20 cellular contexts compared by ENCODE assay signal in genomic region chr5:16411235-16411634, GRCh38. TPM values are rescaled to one million over a fixed set of nuclear protein-coding genes. Genes with fewer than 3 reads are reported as not detected.
A peak's percentile ranks its signal among the peaks of the same experiment; 100 is the strongest.
DNase-seq lines count a peak whose midpoint lies in the region; ATAC-seq, FAIRE-seq and TF ChIP-seq lines count a peak whose summit lies in the region.
"Had no signal": no experiment of that assay in that cellular context is flagged by ENCODE, and none has a peak within 500 bp of the region (broad histone marks: within the 10 kb centered on the region; RNA-seq: fewer than 3 reads in every experiment).

No MANE protein-coding gene starts in this region.

- TF ChIP-seq CTCF in colonic mucosa (IDR thresholded peaks at IDR 0.05) (no peak), keratinocyte (optimal IDR thresholded peaks at IDR 0.05 in 1 of 3, IDR thresholded peaks at IDR 0.05 in 1 of 3, conservative IDR thresholded peaks at IDR 0.05 in 1 of 3; ENCODE audit: extremely low read depth in 1 of 3, insufficient read depth in 2 of 3, low read length in 3 of 3) (no peak), GM13976 (IDR thresholded peaks at IDR 0.05; ENCODE audit: borderline replicate concordance, control extremely low read depth, extremely low read depth, insufficient read depth, missing control alignments) (no peak)

- H3K9me1 ChIP-seq in keratinocyte (ENCODE audit: control insufficient read depth, extremely low read depth, insufficient read depth, low read length) = no peaks in the 10 kb centered on the region

- no peak for FAIRE-seq in keratinocyte (lab: Jason Lieb, UNC)
- FAIRE-seq: A204.1 had no signal

- no peaks in the 10 kb centered on the region for H3K36me3 ChIP-seq in GM23248 (ENCODE audit: low read depth)
- no peaks in the 10 kb centered on the region for H3K36me3 ChIP-seq in colonic mucosa
- no peaks in the 10 kb centered on the region for H3K36me3 ChIP-seq in keratinocyte (ENCODE audit: control insufficient read depth in 2 of 2, extremely low read depth in 1 of 2, insufficient read depth in 2 of 2, low read length in 2 of 2)

- H3K27ac ChIP-seq in GM23248 = no peak overlapping the region
- H3K27ac ChIP-seq in colonic mucosa = peak overlapping the region; percentile 60
- no peak overlapping the region for H3K27ac ChIP-seq in keratinocyte (ENCODE audit: control insufficient read depth, insufficient read depth, low read length)
- H3K27ac ChIP-seq: PC-9 had no signal

- H3K4me3 ChIP-seq in GM23248 (no peak overlapping the region), colonic mucosa (no peak overlapping the region), keratinocyte (ENCODE audit: control insufficient read depth in 2 of 3, extremely low read depth in 1 of 3, insufficient read depth in 2 of 3, low read depth in 1 of 3, low read length in 3 of 3) (no peak overlapping the region)
- H3K4me3 ChIP-seq: PC-9 had no signal

- H3F3A ChIP-seq in GM23248 (ENCODE audit: insufficient read depth) = peaks cover 19% of the 10 kb centered on the region

- ATAC-seq in esophagus mucosa (no peak), GM18511 (IDR thresholded peaks at IDR 0.05; ENCODE audit: unreplicated experiment) (no peak)

- dilution Hi-C loops in keratinocyte (cut with MboI; ENCODE audit: extremely low pct_ligation_motif_present, low sequenced_read_pairs) = no loop called here

- H4K20me1 ChIP-seq in GM23248 (ENCODE audit: insufficient read depth) (no peaks in the 10 kb centered on the region), keratinocyte (ENCODE audit: control insufficient read depth, extremely low read depth, insufficient read depth, low read length) (no peaks in the 10 kb centered on the region)

- no peaks in the 10 kb centered on the region; the same call in 1 of the 2 replicates for H3K9me2 ChIP-seq in GM23248 (ENCODE audit: insufficient read depth)

- no peak overlapping the region for H2AFZ ChIP-seq in GM23248
- peak overlapping the region; percentile 14 for H2AFZ ChIP-seq in keratinocyte (ENCODE audit: control insufficient read depth, low read length)
- H2AFZ ChIP-seq: PC-9 had no signal

- DNase-seq in AG08395 (ENCODE audit: low spot score) (peak; percentile 48), GM23248 (peak; percentile 75), colonic mucosa (peak; percentile 23), keratinocyte (ENCODE audit: low read depth, low spot score) (no peak), posterior cingulate gyrus (no peak), GM13976 (ENCODE audit: low spot score) (no peak)
- DNase-seq: Calu3; CD4-positive, CD25-positive, alpha-beta regulatory T cell; GDM1; H7; MV-4-11; NCI-H1436; NCI-H2081 treated with DMSO at 0.1 percent for 48 hours; NCI-H345; NCI-H526 treated with DMSO at 0.1 percent for 48 hours; Right ventricle myocardium superior had no signal

- H3K27me3 ChIP-seq in GM23248 (replicated peaks; ENCODE audit: insufficient read depth) (no peaks in the 10 kb centered on the region), colonic mucosa (no peaks in the 10 kb centered on the region), keratinocyte (ENCODE audit: control insufficient read depth, extremely low read depth, insufficient read depth, low read length) (no peaks in the 10 kb centered on the region)

- H3K9me3 ChIP-seq in GM23248 (ENCODE audit: low read depth) (no peaks in the 10 kb centered on the region), colonic mucosa (no peaks in the 10 kb centered on the region), keratinocyte (ENCODE audit: control insufficient read depth, low read depth, low read length) (no peaks in the 10 kb centered on the region)

- H3K79me2 ChIP-seq in GM23248 (ENCODE audit: insufficient read depth) (no peaks in the 10 kb centered on the region), keratinocyte (ENCODE audit: control insufficient read depth, insufficient read depth, low read length) (no peaks in the 10 kb centered on the region)

- H3K4me1 ChIP-seq in GM23248 (ENCODE audit: insufficient read depth) (peaks cover 29% of the 10 kb centered on the region), colonic mucosa (no peaks in the 10 kb centered on the region), keratinocyte (ENCODE audit: control insufficient read depth, extremely low read depth, insufficient read depth, low read length) (peaks cover 29% of the 10 kb centered on the region)

- H3K4me2 ChIP-seq in GM23248 (ENCODE audit: unreplicated experiment) = peak overlapping the region; percentile 47
- H3K4me2 ChIP-seq in keratinocyte (ENCODE audit: control insufficient read depth, extremely low read depth, insufficient read depth, low read depth, low read length) = peak overlapping the region; percentile 6
- H3K4me2 ChIP-seq: PC-9 had no signal

- in situ Hi-C loops in GM23248 (cut with MboI) (no loop called here), GM13976 (cut with MboI; ENCODE audit: low sequenced_read_pairs, unreplicated experiment) (no loop called here)

- intact Hi-C loops in colonic mucosa (cut with DNase I) (no loop called here), posterior cingulate gyrus (cut with DNase I) (no loop called here)

- H3K9ac ChIP-seq in GM23248 (no peak overlapping the region), colonic mucosa (ENCODE audit: low read depth in 2 of 2, low read length in 2 of 2) (peak overlapping the region in 1 of 2 donors; percentile 52), keratinocyte (ENCODE audit: control insufficient read depth, extremely low read depth, insufficient read depth, low read length) (no peak overlapping the region)

- WGBS in GM23248 (ENCODE audit: low coverage in 1 of 2, low lambda C conversion rate in 2 of 2, missing lambda C conversion rate in 2 of 2), 2 experiments = 41 to 46% methylated on average over 9 of the region's 9 CpGs

RNA-seq across cellular contexts. Expression of gene ZNF622, which starts 54.4 kb away (rescaled TPM):
- total RNA-seq in GM23248 (2014; rRNA removed; shearing (Covaris generic)) = 50.7 and 58.1 TPM in 2 replicates
- polyA plus RNA-seq in GM23248 (2016; fragmentation: Nextera tagmentation; extraction: Ambion mirVana) (52.1 and 54.6 TPM in 2 replicates), keratinocyte (19.8 to 23.1 TPM (median 22.6 TPM) in 3 replicates)
- total RNA-seq in colonic mucosa (10 to 100 TPM; 53.0 to 56.3 TPM), esophagus mucosa (15.5 TPM)
- polyA plus RNA-seq in keratinocyte (2011; ENCODE audit: low read depth) = 107 TPM
- polyA plus RNA-seq in keratinocyte (2011; cell fraction: cytosol; rRNA removed) = 17.9 and 19.5 TPM in 2 replicates
- polyA plus RNA-seq in keratinocyte (2011; cell fraction: nucleus; rRNA removed) = 27.8 and 33.5 TPM in 2 replicates
- 41.5 and 51.1 TPM in 2 replicates for polyA plus RNA-seq in keratinocyte (2012; ENCODE audit: low replicate concordance)
- 6.1 to 10.3 TPM (median 8.5 TPM) in 3 replicates for polyA minus RNA-seq in keratinocyte
- polyA minus RNA-seq in keratinocyte (2011; cell fraction: cytosol; rRNA and poly(A)+ RNA removed) = 20.7 TPM
- 8.3 and 13.4 TPM in 2 replicates for polyA minus RNA-seq in keratinocyte (2011; cell fraction: nucleus; rRNA and poly(A)+ RNA removed)

Comparison
In these comparisons a context has a peak if more than half of its experiments do, and no peak if none do; other contexts are left out.
1. DNase-seq: peak in AG08395 (single experiment), GM23248 (single experiment) and colonic mucosa (single experiment); none in keratinocyte (single experiment), posterior cingulate gyrus (0 of 10) and GM13976 (single experiment).